Comparison of ENCODE assay signal across 9 cellular contexts in the genomic region with DNA sequence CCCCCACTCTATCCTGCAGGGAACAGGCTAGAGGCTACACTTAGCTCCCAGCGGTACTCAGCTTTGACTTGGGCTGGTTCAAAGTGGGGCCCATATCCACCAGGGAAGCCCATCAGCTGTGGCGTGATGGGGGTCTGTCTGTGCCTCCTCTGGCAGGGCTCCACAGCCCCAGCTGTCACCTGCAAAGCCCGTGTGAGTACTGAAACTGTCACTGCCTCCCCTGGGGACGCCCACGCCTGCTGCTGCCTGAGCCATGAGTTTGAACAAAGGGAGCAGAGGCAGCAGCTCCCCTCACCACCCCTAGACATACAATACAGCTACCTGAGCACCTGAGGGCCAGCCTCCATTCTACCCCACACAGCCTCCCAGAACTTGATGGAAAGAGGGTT. TPM values are rescaled to one million over a fixed set of nuclear protein-coding genes. Genes with fewer than 3 reads are reported as not detected.
DNase-seq lines count a peak whose midpoint lies in the region; ATAC-seq and TF ChIP-seq lines count a peak whose summit lies in the region.
"Had no signal": no experiment of that assay in that cellular context is flagged by ENCODE, and none has a peak within 500 bp of the region (broad histone marks: within the 10 kb centered on the region; RNA-seq: fewer than 3 reads in every experiment).

No MANE protein-coding gene starts in this region.

- H3K27ac ChIP-seq in HEK293 (ENCODE audit: extremely low read depth, low read depth, low read length) (peak overlapping the region; percentile 78), OCI-LY7 (ENCODE audit: low read depth, low read length, poor library complexity, severe bottlenecking) (peak overlapping the region; percentile 96), caudate nucleus (ENCODE audit: low read depth, low read length) (no peak overlapping the region), psoas muscle (no peak overlapping the region)
- H3K27ac ChIP-seq: SJSA1 had no signal

- H2AFZ ChIP-seq in OCI-LY7 (ENCODE audit: low read length), result no peak overlapping the region

- no peaks in the 10 kb centered on the region for H3K79me2 ChIP-seq in OCI-LY7 (ENCODE audit: insufficient read depth, low read depth, low read length)

- peaks cover 0 to 26% (median 0%) of the 10 kb centered on the region in 3 donors for H3K27me3 ChIP-seq in psoas muscle (ENCODE audit: insufficient read depth in 3 of 3, low read length in 2 of 3)
- H3K27me3 ChIP-seq: SJSA1 had no signal

- peak overlapping the region; percentile 79 for H3K4me2 ChIP-seq in OCI-LY7 (ENCODE audit: low read length)

- no peaks in the 10 kb centered on the region for H3K36me3 ChIP-seq in HEK293 (ENCODE audit: control insufficient read depth in 2 of 2, insufficient read depth in 1 of 2, low read length in 2 of 2)
- H3K36me3 ChIP-seq in OCI-LY7 (ENCODE audit: insufficient read depth, low read length), result no peaks in the 10 kb centered on the region
- no peaks in the 10 kb centered on the region for H3K36me3 ChIP-seq in psoas muscle (ENCODE audit: insufficient read depth in 1 of 2, low read depth in 1 of 2)

- 73 to 77% (median 73%) methylated on average over 5 of the region's 5 CpGs for WGBS in psoas muscle, 3 donors

- no peaks in the 10 kb centered on the region for H3K9me3 ChIP-seq in HEK293 (ENCODE audit: control insufficient read depth, insufficient read depth, low read depth, low read length)
- H3K9me3 ChIP-seq in OCI-LY7 (ENCODE audit: low read length), result no peaks in the 10 kb centered on the region
- no peaks in the 10 kb centered on the region for H3K9me3 ChIP-seq in psoas muscle
- H3K9me3 ChIP-seq: SJSA1 had no signal

- H3K9me2 ChIP-seq in OCI-LY7 (ENCODE audit: insufficient read depth, low read length), result no peaks in the 10 kb centered on the region

- ATAC-seq in psoas muscle, result no peak

- TF ChIP-seq CTCF in HEK293 (tag by site-specific recombination; IDR thresholded peaks at IDR 0.05) (no peak), OCI-LY7 (conservative IDR thresholded peaks at IDR 0.05; ENCODE audit: low read length) (no peak), psoas muscle (IDR thresholded peaks at IDR 0.05) (no peak)

- POLR2A ChIA-PET in HEK293 (lab: Yijun Ruan, JAX) (interaction anchor here (1.4 kb wide), 1 partner anchor 9 kb away, joined by 4 read pairs; no protein-coding TSS in a partner anchor), OCI-LY7 (lab: Charles Lee) (interaction anchor here (0.6 to 4.1 kb wide), 14 partner anchors 12 to 94 kb away, joined by 4 to 42 read pairs (median 6); a partner anchor contains a TSS)

- BruUV-seq in OCI-LY7 (replicated peaks; lab: Mats Ljungman, UMichigan), result no TSS peak

- CTCF ChIA-PET in HEK293 (lab: Yijun Ruan, JAX), result interaction anchor here (1.0 to 7.8 kb wide), 3 partner anchors 12 to 65 kb away, joined by 3 to 43 read pairs (median 26); no protein-coding TSS in a partner anchor
- CTCF ChIA-PET in OCI-LY7 (lab: Charles Lee; ENCODE audit: unreplicated experiment), result interaction anchor here (0.8 to 1.3 kb wide), 3 partner anchors 15 to 98 kb away, joined by 4 to 5 read pairs (median 4); a partner anchor contains a TSS

- DNase-seq in OCI-LY7 (ENCODE audit: low spot score), result peak; percentile 94
- DNase-seq in caudate nucleus (lab: John Stamatoyannopoulos, UW), result peak in 47 of 61 donors; percentile 7 to 90 (median 53)
- peak; percentile 65 for DNase-seq in putamen (ENCODE audit: low spot score)
- DNase-seq in NOMO-1 (lab: John Stamatoyannopoulos, UW; ENCODE audit: unreplicated experiment in 2 of 2), result no peak
- DNase-seq in ecto neural progenitor cell (ENCODE audit: low spot score), result no peak
- DNase-seq in psoas muscle, result no peak

- intact Hi-C loops in OCI-LY7 (cut with micrococcal nuclease; ENCODE audit: unreplicated experiment), result loop anchor here (1.0 to 5.0 kb wide), 6 partner anchors 12 to 966 kb away; a partner anchor contains a TSS
- intact Hi-C loops in psoas muscle (cut with DNase I), result no loop called here

- H3K4me1 ChIP-seq in HEK293 (ENCODE audit: control insufficient read depth, insufficient read depth, low read length) (peaks cover 6% of the 10 kb centered on the region), OCI-LY7 (ENCODE audit: insufficient read depth, low read length, poor library complexity, severe bottlenecking) (peaks cover 77% of the 10 kb centered on the region), psoas muscle (no peaks in the 10 kb centered on the region)

- H4K20me1 ChIP-seq in OCI-LY7 (ENCODE audit: insufficient read depth, low read length), result no peaks in the 10 kb centered on the region

- peak; percentile 60 for TF ChIP-seq POLR2A in GM15510 (IDR thresholded peaks at IDR 0.05; ENCODE audit: borderline replicate concordance, extremely low read depth, insufficient read length)

- H3K4me3 ChIP-seq in HEK293 (ENCODE audit: low read depth, low read length) (peak overlapping the region; percentile 55), OCI-LY7 (ENCODE audit: low read depth, low read length, poor library complexity, severe bottlenecking) (peak overlapping the region; percentile 71), psoas muscle (no peak overlapping the region)

TF ChIP-seq in HEK293, 187 proteins besides CTCF, POLR2A, EP300 and RAD21:
- TF ChIP-seq ZFHX2 (tag by site-specific recombination; conservative IDR thresholded peaks at IDR 0.05) (peak; percentile 44; the same call in 1 of the 2 replicates), GLIS1 (tag by site-specific recombination; IDR thresholded peaks at IDR 0.05) (peak; percentile 32), ZFP3 (tag by site-specific recombination; IDR thresholded peaks at IDR 0.05; ENCODE audit: low read depth) (no peak)
- TF ChIP-seq, protein P1, sequence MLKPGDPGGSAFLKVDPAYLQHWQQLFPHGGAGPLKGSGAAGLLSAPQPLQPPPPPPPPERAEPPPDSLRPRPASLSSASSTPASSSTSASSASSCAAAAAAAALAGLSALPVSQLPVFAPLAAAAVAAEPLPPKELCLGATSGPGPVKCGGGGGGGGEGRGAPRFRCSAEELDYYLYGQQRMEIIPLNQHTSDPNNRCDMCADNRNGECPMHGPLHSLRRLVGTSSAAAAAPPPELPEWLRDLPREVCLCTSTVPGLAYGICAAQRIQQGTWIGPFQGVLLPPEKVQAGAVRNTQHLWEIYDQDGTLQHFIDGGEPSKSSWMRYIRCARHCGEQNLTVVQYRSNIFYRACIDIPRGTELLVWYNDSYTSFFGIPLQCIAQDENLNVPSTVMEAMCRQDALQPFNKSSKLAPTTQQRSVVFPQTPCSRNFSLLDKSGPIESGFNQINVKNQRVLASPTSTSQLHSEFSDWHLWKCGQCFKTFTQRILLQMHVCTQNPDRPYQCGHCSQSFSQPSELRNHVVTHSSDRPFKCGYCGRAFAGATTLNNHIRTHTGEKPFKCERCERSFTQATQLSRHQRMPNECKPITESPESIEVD (tag by site-specific recombination; IDR thresholded peaks at IDR 0.05), result no peak

RNA-seq across cellular contexts. Expression of a gene that starts 5.0 kb away (rescaled TPM):
- 1.1 and 5.7 TPM in 2 replicates for total RNA-seq in OCI-LY7 (2014; rRNA removed; shearing (Covaris generic))
- 1.5 and 2.1 TPM in 2 replicates for total RNA-seq in OCI-LY7 (2022)
- total RNA-seq in psoas muscle, result under 1 TPM in 2 of 4 donors, not detected in 2; 0.21 to 0.34 TPM
- under 1 TPM; 0.05 to 0.18 (median 0.10) TPM for polyA plus RNA-seq in psoas muscle

RNA-seq across cellular contexts. Expression of a gene that starts 16.4 kb away (rescaled TPM):
- total RNA-seq in OCI-LY7 (2014; rRNA removed; shearing (Covaris generic)), result 19.0 and 25.5 TPM in 2 replicates
- total RNA-seq in OCI-LY7 (2022) (53.3 and 55.1 TPM in 2 replicates), psoas muscle (10 to 100 TPM; 30.9 to 50.6 (median 40.6) TPM)
- 10 to 100 TPM; 18.1 to 42.7 (median 25.1) TPM for polyA plus RNA-seq in psoas muscle

RNA-seq across cellular contexts. Expression of a gene that starts 31.0 kb away (rescaled TPM):
- total RNA-seq in OCI-LY7 (2014; rRNA removed; shearing (Covaris generic)), result 81.0 and 106 TPM in 2 replicates
- 90.1 and 91.0 TPM in 2 replicates for total RNA-seq in OCI-LY7 (2022)
- 10 to 100 TPM; 25.4 to 42.1 (median 27.8) TPM for total RNA-seq in psoas muscle
- polyA plus RNA-seq in psoas muscle, result 10 to 100 TPM; 18.4 to 35.7 (median 20.1) TPM

RNA-seq across cellular contexts. Expression of a gene that starts 41.2 kb away (rescaled TPM):
- 82.2 and 93.1 TPM in 2 replicates for total RNA-seq in OCI-LY7 (2014; rRNA removed; shearing (Covaris generic))
- 124 and 135 TPM in 2 replicates for total RNA-seq in OCI-LY7 (2022)
- total RNA-seq in psoas muscle, result 10 to 100 TPM; 67.5 to 80.4 (median 74.1) TPM
- polyA plus RNA-seq in psoas muscle, result 10 to 100 TPM; 45.3 to 99.5 (median 88.6) TPM

RNA-seq across cellular contexts. Expression of a gene that starts 51.6 kb away (rescaled TPM):
- total RNA-seq in OCI-LY7 (2014; rRNA removed; shearing (Covaris generic)), result 2.8 TPM in 2 replicates
- 9.0 and 11.9 TPM in 2 replicates for total RNA-seq in OCI-LY7 (2022)
- 10 to 100 TPM in 3 of 4 donors, 1 to 10 TPM in 1; 9.6 to 18.5 (median 14.7) TPM for total RNA-seq in psoas muscle
- 10 to 100 TPM in 2 of 3 donors, 1 to 10 TPM in 1; 7.6 to 15.1 (median 10.0) TPM for polyA plus RNA-seq in psoas muscle

Comparison
In these comparisons a context has a peak if more than half of its experiments do, and no peak if none do; other contexts are left out.
1. H3K27ac ChIP-seq: peak in HEK293 (single experiment) and OCI-LY7 (single experiment); none in caudate nucleus (single experiment) and psoas muscle (single experiment).
2. DNase-seq: peak in OCI-LY7 (single experiment), caudate nucleus (47 of 61) and putamen (single experiment); none in NOMO-1 (0 of 2), ecto neural progenitor cell (single experiment) and psoas muscle (0 of 2).